In genomic region chr1:236451796-236452373, GRCh38 we compare ENCODE assay signal across 9 cellular contexts. TPM values are rescaled to one million over a fixed set of nuclear protein-coding genes. Genes with fewer than 3 reads are reported as not detected.
A peak's percentile ranks its signal among the peaks of the same experiment; 100 is the strongest.
DNase-seq lines count a peak whose midpoint lies in the region; ATAC-seq, FAIRE-seq and TF ChIP-seq lines count a peak whose summit lies in the region.
"Had no signal": no experiment of that assay in that cellular context is flagged by ENCODE, and none has a peak within 500 bp of the region (broad histone marks: within the 10 kb centered on the region; RNA-seq: fewer than 3 reads in every experiment).

No MANE protein-coding gene starts in this region.

- no peaks in the 10 kb centered on the region for H3K36me3 Mint-ChIP-seq in activated T-cell treated with anti-CD3 and anti-CD28 coated beads, Interleukin-2, amount 50 U/mL, for 72 hours (ENCODE audit: insufficient read depth in 2 of 2)

- H3K4me1 ChIP-seq in NT2/D1 (ENCODE audit: insufficient read depth, insufficient read length): peaks cover 5% of the 10 kb centered on the region

- ATAC-seq in GM19351 (IDR thresholded peaks at IDR 0.05; ENCODE audit: unreplicated experiment): peak; percentile 74
- ATAC-seq in activated T-cell treated with anti-CD3 and anti-CD28 coated beads, Interleukin-2, amount 50 U/mL, for 72 hours (replicated peaks in 1 of 2): peak; percentile 60 to 71

- H3K27me3 Mint-ChIP-seq in activated T-cell treated with anti-CD3 and anti-CD28 coated beads, Interleukin-2, amount 50 U/mL, for 72 hours (ENCODE audit: low read depth): no peaks in the 10 kb centered on the region

- H3K4me3 ChIP-seq in AG04450 (ENCODE audit: low read depth, low read length) (no peak overlapping the region), NT2/D1 (ENCODE audit: insufficient read length, low read depth) (no peak overlapping the region)

- H3K9me3 Mint-ChIP-seq in activated T-cell treated with anti-CD3 and anti-CD28 coated beads, Interleukin-2, amount 50 U/mL, for 72 hours: no peaks in the 10 kb centered on the region

- no peak for FAIRE-seq in urothelium cell line (lab: Jason Lieb, UNC)

- no peaks in the 10 kb centered on the region for H3K4me1 Mint-ChIP-seq in activated T-cell treated with anti-CD3 and anti-CD28 coated beads, Interleukin-2, amount 50 U/mL, for 72 hours (ENCODE audit: low read depth)

- H3K9me3 ChIP-seq in AG04450 (ENCODE audit: control insufficient read depth, insufficient read depth, low read length): no peaks in the 10 kb centered on the region
- no peaks in the 10 kb centered on the region for H3K9me3 ChIP-seq in NT2/D1 (ENCODE audit: insufficient read depth, low read length)

- POLR2A ChIA-PET in AG04450 (lab: Yijun Ruan, JAX): no interaction called here

- no peak overlapping the region for H3K27ac Mint-ChIP-seq in activated T-cell treated with anti-CD3 and anti-CD28 coated beads, Interleukin-2, amount 50 U/mL, for 72 hours

- CTCF ChIA-PET in AG04450 (lab: Charles Lee): interaction anchor here (0.9 kb wide), 2 partner anchors 66 to 347 kb away, joined by 3 to 4 read pairs; no protein-coding TSS in a partner anchor

- no peak overlapping the region for H3K9ac ChIP-seq in NT2/D1 (ENCODE audit: insufficient read length, low read depth)

- no peak for DNase-seq in AG04450 (ENCODE audit: low read depth, low spot score)
- peak; percentile 27 for DNase-seq in NT2/D1 (ENCODE audit: low read depth, low spot score)
- peak; percentile 34 to 39 for DNase-seq in activated T-cell treated with anti-CD3 and anti-CD28 coated beads, Interleukin-2, amount 50 U/mL, for 72 hours
- peak; percentile 23 for DNase-seq in kidney tubule cell (ENCODE audit: low spot score)
- DNase-seq in urothelium cell line (ENCODE audit: low spot score): peak; percentile 19
- DNase-seq in putamen (ENCODE audit: low spot score): no peak
- no peak for DNase-seq in NCI-H774 (lab: John Stamatoyannopoulos, UW)

- H3K36me3 ChIP-seq in NT2/D1 (ENCODE audit: insufficient read depth, insufficient read length, low read length): no peaks in the 10 kb centered on the region

- H3K4me3 Mint-ChIP-seq in activated T-cell treated with anti-CD3 and anti-CD28 coated beads, Interleukin-2, amount 50 U/mL, for 72 hours: no peak overlapping the region

- peak; percentile 34 for TF ChIP-seq CTCF in AG04450 (IDR thresholded peaks at IDR 0.05; ENCODE audit: low read depth, low read length)

- H3K27me3 ChIP-seq in AG04450 (ENCODE audit: control insufficient read depth, insufficient read depth, low read length): no peaks in the 10 kb centered on the region
- H3K27me3 ChIP-seq in NT2/D1 (ENCODE audit: insufficient read depth, insufficient read length): no peaks in the 10 kb centered on the region

- no peak overlapping the region for H3K27ac ChIP-seq in AG04450 (ENCODE audit: low read depth, low read length)

RNA-seq across cellular contexts. Expression of gene EDARADD, which starts 57.8 kb away (rescaled TPM):
- polyA plus RNA-seq in AG04450 (2011; rRNA removed): not detected in 2 replicates
- polyA minus RNA-seq in AG04450 (2011; rRNA and poly(A)+ RNA removed): not detected in 2 replicates
- 1 to 10 TPM; 1.9 to 7.1 TPM for total RNA-seq in activated T-cell treated with anti-CD3 and anti-CD28 coated beads, Interleukin-2, amount 50 U/mL, for 72 hours
- total RNA-seq: glomerular endothelial cell had no signal

Comparison
In these comparisons a context has a peak if more than half of its experiments do, and no peak if none do; other contexts are left out.
1. DNase-seq: peak in NT2/D1 (single experiment), activated T-cell treated with anti-CD3 and anti-CD28 coated beads, Interleukin-2, amount 50 U/mL, for 72 hours (2 of 2), kidney tubule cell (single experiment) and urothelium cell line (single experiment); none in AG04450 (single experiment), putamen (single experiment) and NCI-H774 (single experiment).